In genomic region chr15:41401904-41402267, GRCh38 we compare ENCODE assay signal across 8 cellular contexts. TPM values are rescaled to one million over a fixed set of nuclear protein-coding genes. Genes with fewer than 3 reads are reported as not detected.
DNase-seq lines count a peak whose midpoint lies in the region; ATAC-seq and TF ChIP-seq lines count a peak whose summit lies in the region.

No MANE protein-coding gene starts in this region.

- peak overlapping the region; percentile 76 to 99 (median 96) for H3K27ac Mint-ChIP-seq in IgD-negative memory B cell
- peak overlapping the region; percentile 88 to 91 (median 89) for H3K27ac Mint-ChIP-seq in nephron

- H3K27me3 Mint-ChIP-seq in IgD-negative memory B cell (no peaks in the 10 kb centered on the region), nephron (ENCODE audit: low read depth) (peaks cover 3% of the 10 kb centered on the region)

- peaks cover 25% of the 10 kb centered on the region for H3K79me2 ChIP-seq in DOHH2 (ENCODE audit: control insufficient read depth, low read length)

- no peak for ATAC-seq in HG03095 (IDR thresholded peaks at IDR 0.05; ENCODE audit: unreplicated experiment)

- no peaks in the 10 kb centered on the region for H3K9me3 ChIP-seq in DOHH2 (ENCODE audit: control insufficient read depth, insufficient read depth, low read length)

- H3K9me2 ChIP-seq in DOHH2 (replicated peaks; ENCODE audit: control insufficient read depth, low read length) = no peaks in the 10 kb centered on the region

- no peaks in the 10 kb centered on the region for H3K36me3 ChIP-seq in DOHH2 (ENCODE audit: control insufficient read depth, low read length)

- H3K9me3 Mint-ChIP-seq in IgD-negative memory B cell = no peaks in the 10 kb centered on the region
- no peaks in the 10 kb centered on the region for H3K9me3 Mint-ChIP-seq in nephron

- intact Hi-C loops in dorsolateral prefrontal cortex (cut with DNase I) = loop anchor here (1.0 to 10.0 kb wide), 4 partner anchors 15 to 170 kb away; partner anchors contain the start of genes CHP1 (in 2 of the 2), EXD1 (in 2 of the 2) and RTF1 (in 2 of the 2)

- no peak for DNase-seq in dorsolateral prefrontal cortex
- no peak for DNase-seq in activated effector memory CD4-positive, alpha-beta T cell treated with Interleukin-2 at 50 U/mL for 16 hours
- DNase-seq in Kasumi-1 (lab: John Stamatoyannopoulos, UW) = no peak
- DNase-seq in SK-N-DZ (ENCODE audit: low spot score) = no peak

- H3K36me3 Mint-ChIP-seq in IgD-negative memory B cell (peaks cover 6% of the 10 kb centered on the region), nephron (ENCODE audit: low read depth) (peaks cover 4% of the 10 kb centered on the region)

- no peak for TF ChIP-seq CTCF in DOHH2 (IDR thresholded peaks at IDR 0.05; ENCODE audit: low read depth, low read length, poor library complexity, severe bottlenecking)
- TF ChIP-seq CTCF in dorsolateral prefrontal cortex (IDR thresholded peaks at IDR 0.05 in 54 of 56, conservative IDR thresholded peaks at IDR 0.05 in 2 of 56; ENCODE audit: low read depth in 1 of 56, partially characterized antibody in 56 of 56) = no peak
- TF ChIP-seq CTCF in nephron (IDR thresholded peaks at IDR 0.05; ENCODE audit: unreplicated experiment in 3 of 3) = no peak

- H3K4me1 ChIP-seq in DOHH2 (ENCODE audit: control insufficient read depth, low read length) = peaks cover 20% of the 10 kb centered on the region

- peak overlapping the region; percentile 85 for H3K4me2 ChIP-seq in DOHH2 (ENCODE audit: low read length)

- H3K27me3 ChIP-seq in DOHH2 (ENCODE audit: control insufficient read depth, low read length) = no peaks in the 10 kb centered on the region
- no peaks in the 10 kb centered on the region for H3K27me3 ChIP-seq in dorsolateral prefrontal cortex

- H3K27ac ChIP-seq in DOHH2 (ENCODE audit: low read depth, low read length) = peak overlapping the region; percentile 49
- peak overlapping the region in 54 of 59 donors; percentile 21 to 92 (median 76) for H3K27ac ChIP-seq in dorsolateral prefrontal cortex

- H3F3A ChIP-seq in DOHH2 (ENCODE audit: control insufficient read depth, insufficient read depth) = no peaks in the 10 kb centered on the region; the same call in 1 of the 2 replicates

- H3K4me1 Mint-ChIP-seq in IgD-negative memory B cell = peaks cover 5 to 18% (median 13%) of the 10 kb centered on the region in 3 donors
- H3K4me1 Mint-ChIP-seq in nephron = peaks cover 9% of the 10 kb centered on the region

- H3K4me3 Mint-ChIP-seq in IgD-negative memory B cell = peak overlapping the region; percentile 86 to 99 (median 94)
- peak overlapping the region; percentile 91 to 94 (median 94) for H3K4me3 Mint-ChIP-seq in nephron

- peak overlapping the region; percentile 82 for H3K4me3 ChIP-seq in DOHH2 (ENCODE audit: low read length)
- peak overlapping the region; percentile 69 to 100 (median 90) for H3K4me3 ChIP-seq in dorsolateral prefrontal cortex

- no peaks in the 10 kb centered on the region for H4K20me1 ChIP-seq in DOHH2 (ENCODE audit: control insufficient read depth, insufficient read depth, low read depth, low read length)

RNA-seq across cellular contexts. Expression of gene NDUFAF1, which starts 0.4 kb away (rescaled TPM):
- 25.5 TPM for polyA plus RNA-seq in IgD-negative memory B cell
- total RNA-seq in dorsolateral prefrontal cortex = 10 to 100 TPM; 17.7 to 35.8 (median 24.0) TPM
- 29.6 and 33.2 TPM in 2 replicates for polyA plus RNA-seq in SK-N-DZ (2014; cell fraction: cytosol; rRNA removed)
- 13.4 and 16.9 TPM in 2 replicates for polyA plus RNA-seq in SK-N-DZ (2014; cell fraction: nucleus; rRNA removed)

RNA-seq across cellular contexts. Expression of gene RTF1, which starts 15.0 kb away (rescaled TPM):
- polyA plus RNA-seq in IgD-negative memory B cell = 39.2 TPM
- 10 to 100 TPM; 17.2 to 72.4 (median 43.7) TPM for total RNA-seq in dorsolateral prefrontal cortex
- 40.4 and 47.2 TPM in 2 replicates for polyA plus RNA-seq in SK-N-DZ (2014; cell fraction: cytosol; rRNA removed)
- polyA plus RNA-seq in SK-N-DZ (2014; cell fraction: nucleus; rRNA removed) = 18.3 and 37.0 TPM in 2 replicates
